In genomic region chr7:2232766-2233520, GRCh38 we compare ENCODE assay signal across 1 cellular context.
TF ChIP-seq lines count a peak whose summit lies in the region.

Gene MAD1L1, minus strand, starts transcription at chr7:2232945. Its CDS starts 2,812 bp downstream, at chr7:2230133.

TF ChIP-seq in HepG2, 621 proteins besides CTCF, POLR2A, EP300 and RAD21 (continued from another document and continues in another):
- TF ChIP-seq, protein P1, sequence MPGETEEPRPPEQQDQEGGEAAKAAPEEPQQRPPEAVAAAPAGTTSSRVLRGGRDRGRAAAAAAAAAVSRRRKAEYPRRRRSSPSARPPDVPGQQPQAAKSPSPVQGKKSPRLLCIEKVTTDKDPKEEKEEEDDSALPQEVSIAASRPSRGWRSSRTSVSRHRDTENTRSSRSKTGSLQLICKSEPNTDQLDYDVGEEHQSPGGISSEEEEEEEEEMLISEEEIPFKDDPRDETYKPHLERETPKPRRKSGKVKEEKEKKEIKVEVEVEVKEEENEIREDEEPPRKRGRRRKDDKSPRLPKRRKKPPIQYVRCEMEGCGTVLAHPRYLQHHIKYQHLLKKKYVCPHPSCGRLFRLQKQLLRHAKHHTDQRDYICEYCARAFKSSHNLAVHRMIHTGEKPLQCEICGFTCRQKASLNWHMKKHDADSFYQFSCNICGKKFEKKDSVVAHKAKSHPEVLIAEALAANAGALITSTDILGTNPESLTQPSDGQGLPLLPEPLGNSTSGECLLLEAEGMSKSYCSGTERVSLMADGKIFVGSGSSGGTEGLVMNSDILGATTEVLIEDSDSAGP (CRISPR knock-in tag; IDR thresholded peaks at IDR 0.05; ENCODE audit: borderline replicate concordance) = peak; percentile 80; the same call in 1 of the 2 replicates
- TF ChIP-seq BRCA1 (CRISPR knock-in tag; IDR thresholded peaks at IDR 0.05) (peak; percentile 81; the same call in 1 of the 2 replicates), TARDBP (CRISPR knock-in tag; IDR thresholded peaks at IDR 0.05) (peak; percentile 51), HNF4A (CRISPR knock-in tag; IDR thresholded peaks at IDR 0.05) (peak; percentile 23; the same call in 1 of the 2 replicates), ATF7-NPFF (CRISPR knock-in tag; IDR thresholded peaks at IDR 0.05; ENCODE audit: low read depth) (peak; percentile 66; the same call in 1 of the 2 replicates), KMT2A (CRISPR knock-in tag; IDR thresholded peaks at IDR 0.05) (peak; percentile 83), EEA1 (CRISPR knock-in tag; IDR thresholded peaks at IDR 0.05; ENCODE audit: borderline replicate concordance) (no peak), BRD4 (CRISPR knock-in tag; IDR thresholded peaks at IDR 0.05) (0 out of 2 replicates have a peak, but pooled peaks have one; percentile 59), MIER3 (CRISPR knock-in tag; IDR thresholded peaks at IDR 0.05; ENCODE audit: borderline replicate concordance) (peak; percentile 48; the same call in 1 of the 2 replicates), CREM (IDR thresholded peaks at IDR 0.05) (peak; percentile 22; the same call in 1 of the 2 replicates), CREM (CRISPR knock-in tag; IDR thresholded peaks at IDR 0.05) (no peak), TBP (CRISPR knock-in tag; IDR thresholded peaks at IDR 0.05) (0 out of 2 replicates have a peak, but pooled peaks have one; percentile 64), NAIF1 (CRISPR knock-in tag; IDR thresholded peaks at IDR 0.05; ENCODE audit: borderline replicate concordance) (peak; percentile 90), ZNF232 (CRISPR knock-in tag; IDR thresholded peaks at IDR 0.05; ENCODE audit: borderline replicate concordance) (peak; percentile 86; the same call in 1 of the 2 replicates), ZNF782 (CRISPR knock-in tag; IDR thresholded peaks at IDR 0.05; ENCODE audit: borderline replicate concordance) (peak; percentile 63; the same call in 1 of the 2 replicates), ZNF788 (CRISPR knock-in tag; IDR thresholded peaks at IDR 0.05; ENCODE audit: borderline replicate concordance) (peak; percentile 65; the same call in 1 of the 2 replicates), HDAC1 (CRISPR knock-in tag; IDR thresholded peaks at IDR 0.05) (peak; percentile 77), ZSCAN25 (CRISPR knock-in tag; IDR thresholded peaks at IDR 0.05) (0 out of 2 replicates have a peak, but pooled peaks have one; percentile 7), PATZ1 (CRISPR knock-in tag; IDR thresholded peaks at IDR 0.05) (0 out of 2 replicates have a peak, but pooled peaks have one; percentile 55), NFAT5 (CRISPR knock-in tag; IDR thresholded peaks at IDR 0.05) (peak; percentile 74; the same call in 1 of the 2 replicates), KDM5B (CRISPR knock-in tag; IDR thresholded peaks at IDR 0.05; ENCODE audit: borderline replicate concordance) (peak; percentile 51; the same call in 1 of the 2 replicates), ZBTB20 (CRISPR knock-in tag; IDR thresholded peaks at IDR 0.05; ENCODE audit: borderline replicate concordance, low read depth) (peak; percentile 70; the same call in 1 of the 2 replicates), ZNF687 (CRISPR knock-in tag; IDR thresholded peaks at IDR 0.05) (peak; percentile 71; the same call in 1 of the 2 replicates), FOXJ3 (CRISPR knock-in tag; IDR thresholded peaks at IDR 0.05; ENCODE audit: borderline replicate concordance) (peak; percentile 35; the same call in 1 of the 2 replicates), ZUFSP (CRISPR knock-in tag; IDR thresholded peaks at IDR 0.05; ENCODE audit: borderline replicate concordance) (no peak), SOX13 (IDR thresholded peaks at IDR 0.05) (no peak), SOX13 (CRISPR knock-in tag; conservative IDR thresholded peaks at IDR 0.05 in 1 of 2, IDR thresholded peaks at IDR 0.05 in 1 of 2) (no peak; a peak in 1 of 4 replicates), GTF3A (CRISPR knock-in tag; conservative IDR thresholded peaks at IDR 0.05) (0 out of 2 replicates have a peak, but pooled peaks have one; percentile 70), ZNF543 (CRISPR knock-in tag; IDR thresholded peaks at IDR 0.05) (peak; percentile 74; the same call in 1 of the 2 replicates), ZBTB7A (CRISPR knock-in tag; IDR thresholded peaks at IDR 0.05) (no peak), ARID5B (CRISPR knock-in tag; IDR thresholded peaks at IDR 0.05) (peak; percentile 26; the same call in 1 of the 2 replicates), TMF1 (CRISPR knock-in tag; IDR thresholded peaks at IDR 0.05; ENCODE audit: low read depth) (no peak; the same call in 1 of the 2 replicates), ZNF235 (CRISPR knock-in tag; IDR thresholded peaks at IDR 0.05; ENCODE audit: borderline replicate concordance) (peak; percentile 87; the same call in 1 of the 2 replicates), FOXO1 (CRISPR knock-in tag; IDR thresholded peaks at IDR 0.05) (peak; percentile 39; the same call in 1 of the 2 replicates), FLYWCH1 (CRISPR knock-in tag; IDR thresholded peaks at IDR 0.05) (peak; percentile 58; the same call in 1 of the 2 replicates), PHF8 (CRISPR knock-in tag; IDR thresholded peaks at IDR 0.05) (peak; percentile 64)
- TF ChIP-seq, protein P2, sequence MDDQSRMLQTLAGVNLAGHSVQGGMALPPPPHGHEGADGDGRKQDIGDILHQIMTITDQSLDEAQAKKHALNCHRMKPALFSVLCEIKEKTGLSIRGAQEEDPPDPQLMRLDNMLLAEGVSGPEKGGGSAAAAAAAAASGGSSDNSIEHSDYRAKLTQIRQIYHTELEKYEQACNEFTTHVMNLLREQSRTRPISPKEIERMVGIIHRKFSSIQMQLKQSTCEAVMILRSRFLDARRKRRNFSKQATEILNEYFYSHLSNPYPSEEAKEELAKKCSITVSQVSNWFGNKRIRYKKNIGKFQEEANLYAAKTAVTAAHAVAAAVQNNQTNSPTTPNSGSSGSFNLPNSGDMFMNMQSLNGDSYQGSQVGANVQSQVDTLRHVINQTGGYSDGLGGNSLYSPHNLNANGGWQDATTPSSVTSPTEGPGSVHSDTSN (CRISPR knock-in tag; IDR thresholded peaks at IDR 0.05; ENCODE audit: borderline replicate concordance) = no peak
